ENCODE assay signal across 8 cellular contexts in the genomic region with DNA sequence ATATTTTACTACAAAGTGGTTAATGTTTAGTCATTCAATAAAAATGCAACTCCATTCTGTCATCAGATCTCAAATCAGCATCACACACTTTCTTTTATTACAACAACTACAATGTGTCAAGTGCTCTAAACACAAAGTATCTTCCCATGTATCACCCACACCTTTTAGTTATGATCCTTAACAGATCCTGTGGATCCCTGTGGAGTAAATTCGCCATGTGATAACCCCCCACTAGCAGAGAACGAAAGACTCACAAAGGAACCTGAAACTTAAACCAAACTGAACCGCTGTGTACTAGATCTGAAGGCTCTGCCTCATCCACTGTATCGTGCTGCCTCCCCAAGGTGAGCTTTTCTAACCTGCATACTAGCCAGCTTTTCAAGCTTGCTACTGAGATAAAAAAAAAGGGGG. TPM values are rescaled to one million over a fixed set of nuclear protein-coding genes. Genes with fewer than 3 reads are reported as not detected.
DNase-seq lines count a peak whose midpoint lies in the region; ATAC-seq and TF ChIP-seq lines count a peak whose summit lies in the region.

No MANE protein-coding gene starts in this region.

- CTCF ChIA-PET in activated CD8-positive, alpha-beta T cell treated with anti-CD3 and anti-CD28 coated beads for 36 hours (lab: Charles Lee), result no interaction called here

- H3K9me3 Mint-ChIP-seq in activated CD8-positive, alpha-beta T cell treated with anti-CD3 and anti-CD28 coated beads for 36 hours, result no peaks in the 10 kb centered on the region

- H3K4me3 ChIP-seq in foreskin fibroblast (ENCODE audit: low read depth in 1 of 2, low read length in 2 of 2) (peak overlapping the region; percentile 77 to 87), skeletal muscle cell (ENCODE audit: low read depth, low read length) (peak overlapping the region; percentile 75)

- POLR2A ChIA-PET in activated CD8-positive, alpha-beta T cell treated with anti-CD3 and anti-CD28 coated beads for 36 hours (lab: Charles Lee), result no interaction called here

- H3K27me3 Mint-ChIP-seq in activated CD8-positive, alpha-beta T cell treated with anti-CD3 and anti-CD28 coated beads for 36 hours, result no peaks in the 10 kb centered on the region

- intact Hi-C loops in activated CD8-positive, alpha-beta T cell treated with anti-CD3 and anti-CD28 coated beads for 36 hours (cut with micrococcal nuclease), result loop anchor here (5.0 kb wide), 1 partner anchor 213 kb away; no protein-coding TSS in a partner anchor

- no peak for TF ChIP-seq CTCF in activated CD8-positive, alpha-beta T cell treated with anti-CD3 and anti-CD28 coated beads for 36 hours (IDR thresholded peaks at IDR 0.05)
- no peak for TF ChIP-seq CTCF in foreskin fibroblast (IDR thresholded peaks at IDR 0.05; ENCODE audit: low read depth, low read length)

- peak overlapping the region; percentile 16 for H3K27ac Mint-ChIP-seq in activated CD8-positive, alpha-beta T cell treated with anti-CD3 and anti-CD28 coated beads for 36 hours

- H3K4me1 Mint-ChIP-seq in activated CD8-positive, alpha-beta T cell treated with anti-CD3 and anti-CD28 coated beads for 36 hours (ENCODE audit: low read depth), result peaks cover 26% of the 10 kb centered on the region

- peak; percentile 75 for DNase-seq in Daoy (ENCODE audit: low read depth)
- peak; percentile 71 for DNase-seq in NCI-H146 treated with DMSO at 0.1 percent for 48 hours (lab: John Stamatoyannopoulos, UW; ENCODE audit: unreplicated experiment)
- peak; percentile 44 for DNase-seq in activated CD8-positive, alpha-beta T cell treated with anti-CD3 and anti-CD28 coated beads for 36 hours
- peak in 1 of 2 donors; percentile 46 for DNase-seq in foreskin fibroblast
- no peak for DNase-seq in skeletal muscle cell (ENCODE audit: low read depth)
- no peak for DNase-seq in DMS114 treated with DMSO at 0.1 percent for 48 hours (lab: John Stamatoyannopoulos, UW; ENCODE audit: unreplicated experiment)
- DNase-seq in MV-4-11 (lab: John Stamatoyannopoulos, UW), result no peak

- H3K4me3 Mint-ChIP-seq in activated CD8-positive, alpha-beta T cell treated with anti-CD3 and anti-CD28 coated beads for 36 hours, result peak overlapping the region; percentile 91

- no peaks in the 10 kb centered on the region for H3K36me3 Mint-ChIP-seq in activated CD8-positive, alpha-beta T cell treated with anti-CD3 and anti-CD28 coated beads for 36 hours (ENCODE audit: low read depth)

- peak; percentile 29 for ATAC-seq in GM21576 (IDR thresholded peaks at IDR 0.05; ENCODE audit: unreplicated experiment)
- no peak for ATAC-seq in activated CD8-positive, alpha-beta T cell treated with anti-CD3 and anti-CD28 coated beads for 36 hours

RNA-seq across cellular contexts. Expression of a gene that starts 1.8 kb away (rescaled TPM):
- total RNA-seq in Daoy (2014; rRNA removed; shearing (Covaris generic)), result 57.8 and 57.9 TPM in 2 replicates
- total RNA-seq in activated CD8-positive, alpha-beta T cell treated with anti-CD3 and anti-CD28 coated beads for 36 hours, result 1 to 10 TPM; 7.4 to 7.5 TPM

Comparison
In these comparisons a context has a peak if more than half of its experiments do, and no peak if none do; other contexts are left out.
1. DNase-seq: peak in Daoy (single experiment), NCI-H146 treated with DMSO at 0.1 percent for 48 hours (single experiment) and activated CD8-positive, alpha-beta T cell treated with anti-CD3 and anti-CD28 coated beads for 36 hours (single experiment); none in skeletal muscle cell (single experiment), DMS114 treated with DMSO at 0.1 percent for 48 hours (single experiment) and MV-4-11 (single experiment).